Comparison of ENCODE assay signal across 25 cellular contexts in genomic region chr4:106659386-106659785, GRCh38.
DNase-seq lines count a peak whose midpoint lies in the region; ATAC-seq, FAIRE-seq and TF ChIP-seq lines count a peak whose summit lies in the region.
"Had no signal": no experiment of that assay in that cellular context is flagged by ENCODE, and none has a peak within 500 bp of the region (broad histone marks: within the 10 kb centered on the region; RNA-seq: fewer than 3 reads in every experiment).

No MANE protein-coding gene starts in this region.

- TF ChIP-seq POLR2A in H1 (IDR thresholded peaks at IDR 0.05; ENCODE audit: control extremely low read depth in 1 of 2, low read depth in 2 of 2, low read length in 2 of 2) (no peak), transverse colon (IDR thresholded peaks at IDR 0.05) (no peak)

- TF ChIP-seq CTCF in right atrium auricular region (IDR thresholded peaks at IDR 0.05) (no peak), H1 (IDR thresholded peaks at IDR 0.05; ENCODE audit: control extremely low read depth in 1 of 3, insufficient read depth in 1 of 3, low read depth in 1 of 3, low read length in 3 of 3) (no peak), transverse colon (IDR thresholded peaks at IDR 0.05) (no peak)

- no peak overlapping the region for H3K4me3 ChIP-seq in right atrium auricular region
- H3K4me3 ChIP-seq in H1 (ENCODE audit: extremely low read depth in 1 of 4, insufficient read depth in 2 of 4, low read depth in 3 of 4, low read length in 4 of 4) = no peak overlapping the region
- H3K4me3 ChIP-seq in transverse colon = no peak overlapping the region
- H3K4me3 ChIP-seq: MG63, SJCRH30, skin epidermis had no signal

- no peak overlapping the region for H2BK20ac ChIP-seq in H1 (ENCODE audit: low read length)

- H2AK5ac ChIP-seq in H1 (ENCODE audit: low read depth, low read length) = no peak overlapping the region

- no peaks in the 10 kb centered on the region for H3K79me1 ChIP-seq in H1 (ENCODE audit: low read depth, low read length)

- no peak overlapping the region for H3K9ac ChIP-seq in H1 (replicated peaks in 1 of 4; ENCODE audit: extremely low read depth in 1 of 4, low read depth in 3 of 4, low read length in 3 of 4)
- H3K9ac ChIP-seq: parathyroid adenoma had no signal

- no peaks in the 10 kb centered on the region for H3K27me3 ChIP-seq in right atrium auricular region
- no peaks in the 10 kb centered on the region for H3K27me3 ChIP-seq in H1 (replicated peaks in 1 of 4; ENCODE audit: control insufficient read depth in 3 of 4, extremely low read depth in 1 of 4, insufficient read depth in 3 of 4, low read length in 3 of 4)
- H3K27me3 ChIP-seq in transverse colon = no peaks in the 10 kb centered on the region
- H3K27me3 ChIP-seq: MG63, SJCRH30 had no signal

- in situ Hi-C loops in transverse colon (cut with MboI; ENCODE audit: low pct_ligation_motif_present in 1 of 4, low pct_unique_long_range_greater_than_20kb in 1 of 4, low sequenced_read_pairs in 3 of 4) = no loop called here

- H3K4me2 ChIP-seq in H1 (ENCODE audit: insufficient read depth in 1 of 2, low read depth in 2 of 2, low read length in 2 of 2) = no peak overlapping the region

- H2BK15ac ChIP-seq in H1 (ENCODE audit: low read length) = no peak overlapping the region

- H3K27ac ChIP-seq in right atrium auricular region (no peak overlapping the region), H1 (ENCODE audit: low read depth, low read length) (no peak overlapping the region), transverse colon (no peak overlapping the region)
- H3K27ac ChIP-seq: parathyroid adenoma, SJCRH30, skin epidermis had no signal

- no peaks in the 10 kb centered on the region for H3K36me3 ChIP-seq in right atrium auricular region
- H3K36me3 ChIP-seq in H1 (ENCODE audit: control insufficient read depth in 2 of 4, insufficient read depth in 4 of 4, low read length in 3 of 4) = no peaks in the 10 kb centered on the region
- no peaks in the 10 kb centered on the region for H3K36me3 ChIP-seq in transverse colon
- H3K36me3 ChIP-seq: MG63, SJCRH30 had no signal

- H3K23ac ChIP-seq in H1 (ENCODE audit: insufficient read length) = no peak overlapping the region

- no peaks in the 10 kb centered on the region for H3K9me3 ChIP-seq in right atrium auricular region
- no peaks in the 10 kb centered on the region for H3K9me3 ChIP-seq in H1 (ENCODE audit: insufficient read depth in 2 of 2, low read depth in 1 of 2, low read length in 1 of 2)
- H3K9me3 ChIP-seq in transverse colon = no peaks in the 10 kb centered on the region
- H3K9me3 ChIP-seq: MG63, SJCRH30 had no signal

- POLR2A ChIA-PET in H1 (lab: Charles Lee; ENCODE audit: partially characterized antibody) = no interaction called here

- no peak overlapping the region for H3K18ac ChIP-seq in H1 (ENCODE audit: extremely low read depth, low read length)

- H4K5ac ChIP-seq in H1 (ENCODE audit: insufficient read length, low read depth, low read length) = no peak overlapping the region

- no peak overlapping the region for H2BK12ac ChIP-seq in H1 (ENCODE audit: low read depth, low read length)

- intact Hi-C loops in Right ventricle myocardium superior (cut with DNase I) = no loop called here
- intact Hi-C loops in transverse colon (cut with DNase I; ENCODE audit: low total_unique reads) = no loop called here

- no peak for TF ChIP-seq RAD21 in H1 (IDR thresholded peaks at IDR 0.05 in 1 of 2, conservative IDR thresholded peaks at IDR 0.05 in 1 of 2; ENCODE audit: low read depth in 2 of 2, low read length in 2 of 2)

- no peak overlapping the region for H2AFZ ChIP-seq in H1 (ENCODE audit: low read length)
- H2AFZ ChIP-seq: parathyroid adenoma had no signal

- no peak overlapping the region for H2BK120ac ChIP-seq in H1 (replicated peaks; ENCODE audit: low read depth, low read length)

- DNase-seq in Right ventricle myocardium superior = no peak
- DNase-seq in right atrium auricular region (ENCODE audit: low spot score) = no peak
- peak; percentile 97 for DNase-seq in SIG-M5 treated with dmso at 0.1 percent for 504 hours (lab: John Stamatoyannopoulos, UW; ENCODE audit: unreplicated experiment)
- DNase-seq in H1 (ENCODE audit: low read depth in 1 of 2, low spot score in 2 of 2) = no peak
- no peak for DNase-seq in transverse colon
- DNase-seq: 8988T; activated CD4-positive, alpha-beta T cell treated with anti-CD3 and anti-CD28 coated beads for 36 hours; activated gamma-delta T cell; anterior cingulate cortex; cerebellar nuclear complex; hypothalamus; kidney; mesendoderm; MG63; naive thymus-derived CD8-positive, alpha-beta T cell; NCI-H2029; NCI-H510A; stimulated activated CD8-positive, alpha-beta memory T cell treated with anti-CD3 and anti-CD28 coated beads, Interleukin-4, amount 100 ng/mL, for 48 hours; substantia nigra had no signal

- CTCF ChIA-PET in H1 (lab: Charles Lee; ENCODE audit: partially characterized antibody) = no interaction called here

- H3K4ac ChIP-seq in H1 (replicated peaks; ENCODE audit: insufficient read length, low read depth, low read length) = no peak overlapping the region

- TF ChIP-seq EP300 in H1 (IDR thresholded peaks at IDR 0.05; ENCODE audit: borderline replicate concordance in 1 of 2, low read depth in 2 of 2, low read length in 2 of 2) = no peak
- no peak for TF ChIP-seq EP300 in transverse colon (IDR thresholded peaks at IDR 0.05; ENCODE audit: low read depth)

- no peaks in the 10 kb centered on the region for H3K4me1 ChIP-seq in right atrium auricular region
- no peaks in the 10 kb centered on the region for H3K4me1 ChIP-seq in H1 (replicated peaks in 1 of 4; ENCODE audit: control insufficient read depth in 3 of 4, insufficient read depth in 4 of 4, low read length in 3 of 4)
- no peaks in the 10 kb centered on the region for H3K4me1 ChIP-seq in transverse colon
- H3K4me1 ChIP-seq: parathyroid adenoma had no signal

- no peak overlapping the region for H4K8ac ChIP-seq in H1 (ENCODE audit: extremely low read depth, insufficient read depth, low read length)

- no peak overlapping the region for H2BK5ac ChIP-seq in H1 (ENCODE audit: low read depth, low read length)

- no peaks in the 10 kb centered on the region for H4K20me1 ChIP-seq in H1 (replicated peaks in 1 of 2; ENCODE audit: control insufficient read depth in 1 of 2, insufficient read depth in 2 of 2, low read length in 2 of 2)

- no peak for FAIRE-seq in H1 (lab: Jason Lieb, UNC)
- FAIRE-seq: kidney had no signal

- no peak overlapping the region for H4K91ac ChIP-seq in H1 (replicated peaks; ENCODE audit: insufficient read length, low read length)

- no peaks in the 10 kb centered on the region for H3K23me2 ChIP-seq in H1 (ENCODE audit: low read depth, low read length)

- 82% methylated on average over 1 of the region's 1 CpG; no CpG with 5 or more reads in 1 of the 2 experiments for WGBS in H1 (ENCODE audit: extremely low coverage in 1 of 2, insufficient coverage in 1 of 2, insufficient read length in 1 of 2, insufficient replicate concordance in 2 of 2, low coverage in 1 of 2, low lambda C conversion rate in 2 of 2, missing lambda C conversion rate in 1 of 2), 2 experiments
- WGBS in transverse colon (ENCODE audit: low coverage in 1 of 2), 2 donors = 56 to 77% methylated on average over 1 of the region's 1 CpG

- H3K14ac ChIP-seq in H1 (ENCODE audit: insufficient read length) = no peak overlapping the region

- ATAC-seq in Right ventricle myocardium superior (ENCODE audit: poor library complexity) (peak; percentile 49), HG02642 (IDR thresholded peaks at IDR 0.05; ENCODE audit: poor library complexity, unreplicated experiment) (no peak), GM21619 (IDR thresholded peaks at IDR 0.05; ENCODE audit: unreplicated experiment) (no peak), GM18868 (IDR thresholded peaks at IDR 0.05; ENCODE audit: unreplicated experiment) (no peak)
- ATAC-seq: activated CD4-positive, alpha-beta T cell treated with anti-CD3 and anti-CD28 coated beads for 36 hours; naive thymus-derived CD8-positive, alpha-beta T cell had no signal

- no peak overlapping the region for H3K56ac ChIP-seq in H1 (replicated peaks; ENCODE audit: insufficient read length, low read depth, low read length)

- H3K79me2 ChIP-seq in H1 (ENCODE audit: control insufficient read depth in 1 of 2, insufficient read depth in 2 of 2, low read length in 2 of 2) = no peaks in the 10 kb centered on the region
- H3K79me2 ChIP-seq: parathyroid adenoma had no signal

TF ChIP-seq in H1, 55 proteins besides CTCF, POLR2A, EP300 and RAD21 (continues in another document):
- no peak for TF ChIP-seq CHD1 (IDR thresholded peaks at IDR 0.05; ENCODE audit: low read depth, low read length)
